ENCODE assay signal across 12 cellular contexts in the genomic region with DNA sequence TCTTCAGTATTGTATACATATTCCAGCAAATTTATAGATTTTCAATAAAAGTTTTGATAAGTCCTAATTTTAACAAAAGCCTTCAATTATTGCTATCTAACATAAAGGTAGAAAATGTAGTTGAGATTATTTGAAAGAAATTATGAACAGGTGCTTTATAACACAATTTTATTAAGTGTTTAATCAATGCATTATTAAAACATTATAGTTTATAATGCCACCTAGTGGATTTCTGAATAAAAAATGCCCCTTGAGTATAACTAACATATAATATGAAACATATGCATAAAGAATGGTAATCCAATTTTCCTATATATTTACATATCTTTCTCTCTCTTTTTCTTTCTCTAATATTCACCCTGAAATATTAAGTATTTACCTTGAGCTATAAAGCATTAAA.
DNase-seq lines count a peak whose midpoint lies in the region; TF ChIP-seq lines count a peak whose summit lies in the region.
"Had no signal": no experiment of that assay in that cellular context is flagged by ENCODE, and none has a peak within 500 bp of the region (broad histone marks: within the 10 kb centered on the region; RNA-seq: fewer than 3 reads in every experiment).

No MANE protein-coding gene starts in this region.

- no peaks in the 10 kb centered on the region for H3K4me1 ChIP-seq in CD4-positive, alpha-beta memory T cell (ENCODE audit: insufficient read depth, low read length)
- H3K4me1 ChIP-seq: BLaER1 had no signal

- H3K9me3 Mint-ChIP-seq in chondrocyte (ENCODE audit: low read depth) (peaks cover 3% of the 10 kb centered on the region), mesothelial cell of epicardium (peaks cover 20% of the 10 kb centered on the region)
- peaks cover 0 to 6% (median 0%) of the 10 kb centered on the region in 8 donors for H3K9me3 Mint-ChIP-seq in CD4-positive, alpha-beta memory T cell
- H3K9me3 Mint-ChIP-seq: T-helper 2 cell treated with Interferon-gamma antibody and Interleukin-4, amounts not matched to agents 5 μg/mL and 100 μg/mL, for 36 hours had no signal

- intact Hi-C loops in CD4-positive, alpha-beta memory T cell (cut with micrococcal nuclease): no loop called here

- POLR2A ChIA-PET in CD4-positive, alpha-beta memory T cell (lab: Charles Lee; ENCODE audit: partially characterized antibody): no interaction called here

- H3K27ac Mint-ChIP-seq in chondrocyte (ENCODE audit: unreplicated experiment): no peak overlapping the region
- no peak overlapping the region for H3K27ac Mint-ChIP-seq in mesothelial cell of epicardium
- H3K27ac Mint-ChIP-seq in CD4-positive, alpha-beta memory T cell: no peak overlapping the region
- H3K27ac Mint-ChIP-seq: stimulated activated effector memory CD8-positive, alpha-beta T cell treated with anti-CD3 and anti-CD28 coated beads, Interleukin-12 subunit alpha, Interleukin-12 subunit beta, amount 100 ng/mL, for 72 hours; T-helper 2 cell treated with Interferon-gamma antibody and Interleukin-4, amounts not matched to agents 5 μg/mL and 100 μg/mL, for 36 hours had no signal

- H3K4me3 ChIP-seq in CD4-positive, alpha-beta memory T cell (ENCODE audit: low read length in 2 of 2): no peak overlapping the region
- H3K4me3 ChIP-seq: BLaER1 had no signal

- no peaks in the 10 kb centered on the region for H3K9me3 ChIP-seq in CD4-positive, alpha-beta memory T cell (ENCODE audit: control insufficient read depth in 1 of 2, low read length in 2 of 2)
- H3K9me3 ChIP-seq: BLaER1 had no signal

- H3K27ac ChIP-seq in CD4-positive, alpha-beta memory T cell (ENCODE audit: low read depth, low read length): no peak overlapping the region
- H3K27ac ChIP-seq: BLaER1 had no signal

- TF ChIP-seq CTCF in chondrocyte (IDR thresholded peaks at IDR 0.05): peak; percentile 82
- no peak for TF ChIP-seq CTCF in mesothelial cell of epicardium (IDR thresholded peaks at IDR 0.05; ENCODE audit: unreplicated experiment)

- CTCF ChIA-PET in CD4-positive, alpha-beta memory T cell (lab: Charles Lee; ENCODE audit: partially characterized antibody): interaction anchor here (1.1 kb wide), 1 partner anchor 1711 kb away, joined by 3 read pairs; no protein-coding TSS in a partner anchor

- DNase-seq in NCI-H2196 (lab: John Stamatoyannopoulos, UW; ENCODE audit: unreplicated experiment) (peak; percentile 7), NCI-H2196 treated with DMSO at 0.1 percent for 48 hours (lab: John Stamatoyannopoulos, UW; ENCODE audit: unreplicated experiment) (no peak), NCI-H146 (lab: John Stamatoyannopoulos, UW) (peak; percentile 17), chondrocyte (ENCODE audit: low spot score) (no peak), pons (ENCODE audit: low spot score) (peak; percentile 35), mesothelial cell of epicardium (ENCODE audit: low spot score in 2 of 2, unreplicated experiment in 2 of 2) (no peak)
- DNase-seq in CD4-positive, alpha-beta memory T cell: no peak
- DNase-seq in stimulated activated naive CD4-positive, alpha-beta T cell (lab: John Stamatoyannopoulos, UW): no peak
- DNase-seq: NCI-H226 had no signal

- peaks cover 12% of the 10 kb centered on the region for H3K27me3 Mint-ChIP-seq in chondrocyte (ENCODE audit: low read depth)
- no peaks in the 10 kb centered on the region for H3K27me3 Mint-ChIP-seq in mesothelial cell of epicardium (ENCODE audit: low read depth)
- H3K27me3 Mint-ChIP-seq in CD4-positive, alpha-beta memory T cell: no peaks in the 10 kb centered on the region

- H3K36me3 Mint-ChIP-seq in chondrocyte (ENCODE audit: low read depth): peaks cover 3% of the 10 kb centered on the region
- peaks cover 5% of the 10 kb centered on the region for H3K36me3 Mint-ChIP-seq in mesothelial cell of epicardium
- H3K36me3 Mint-ChIP-seq in CD4-positive, alpha-beta memory T cell: no peaks in the 10 kb centered on the region
- H3K36me3 Mint-ChIP-seq: stimulated activated effector memory CD8-positive, alpha-beta T cell treated with anti-CD3 and anti-CD28 coated beads, Interleukin-12 subunit alpha, Interleukin-12 subunit beta, amount 100 ng/mL, for 72 hours had no signal

- no peaks in the 10 kb centered on the region for H3K36me3 ChIP-seq in CD4-positive, alpha-beta memory T cell (ENCODE audit: insufficient read depth, low read length)
- H3K36me3 ChIP-seq: BLaER1 had no signal

- no peak overlapping the region for H3K4me3 Mint-ChIP-seq in chondrocyte (ENCODE audit: unreplicated experiment)
- H3K4me3 Mint-ChIP-seq in mesothelial cell of epicardium: no peak overlapping the region
- no peak overlapping the region for H3K4me3 Mint-ChIP-seq in CD4-positive, alpha-beta memory T cell
- H3K4me3 Mint-ChIP-seq: stimulated activated effector memory CD8-positive, alpha-beta T cell treated with anti-CD3 and anti-CD28 coated beads, Interleukin-12 subunit alpha, Interleukin-12 subunit beta, amount 100 ng/mL, for 72 hours; T-helper 2 cell treated with Interferon-gamma antibody and Interleukin-4, amounts not matched to agents 5 μg/mL and 100 μg/mL, for 36 hours had no signal

- H3K27me3 ChIP-seq in CD4-positive, alpha-beta memory T cell (ENCODE audit: insufficient read depth, low read length): no peaks in the 10 kb centered on the region
- H3K27me3 ChIP-seq: BLaER1 had no signal

- no peaks in the 10 kb centered on the region for H3K4me1 Mint-ChIP-seq in chondrocyte (ENCODE audit: low read depth)
- H3K4me1 Mint-ChIP-seq in mesothelial cell of epicardium: peaks cover 14% of the 10 kb centered on the region
- no peaks in the 10 kb centered on the region for H3K4me1 Mint-ChIP-seq in CD4-positive, alpha-beta memory T cell
- H3K4me1 Mint-ChIP-seq: stimulated activated effector memory CD8-positive, alpha-beta T cell treated with anti-CD3 and anti-CD28 coated beads, Interleukin-12 subunit alpha, Interleukin-12 subunit beta, amount 100 ng/mL, for 72 hours had no signal

Comparison
In these comparisons a context has a peak if more than half of its experiments do, and no peak if none do; other contexts are left out.
1. DNase-seq: peak in NCI-H2196 (single experiment), NCI-H146 (single experiment) and pons (single experiment); none in NCI-H2196 treated with DMSO at 0.1 percent for 48 hours (single experiment), chondrocyte (single experiment), mesothelial cell of epicardium (0 of 2), CD4-positive, alpha-beta memory T cell (0 of 5) and stimulated activated naive CD4-positive, alpha-beta T cell (0 of 6).